In the genomic region with DNA sequence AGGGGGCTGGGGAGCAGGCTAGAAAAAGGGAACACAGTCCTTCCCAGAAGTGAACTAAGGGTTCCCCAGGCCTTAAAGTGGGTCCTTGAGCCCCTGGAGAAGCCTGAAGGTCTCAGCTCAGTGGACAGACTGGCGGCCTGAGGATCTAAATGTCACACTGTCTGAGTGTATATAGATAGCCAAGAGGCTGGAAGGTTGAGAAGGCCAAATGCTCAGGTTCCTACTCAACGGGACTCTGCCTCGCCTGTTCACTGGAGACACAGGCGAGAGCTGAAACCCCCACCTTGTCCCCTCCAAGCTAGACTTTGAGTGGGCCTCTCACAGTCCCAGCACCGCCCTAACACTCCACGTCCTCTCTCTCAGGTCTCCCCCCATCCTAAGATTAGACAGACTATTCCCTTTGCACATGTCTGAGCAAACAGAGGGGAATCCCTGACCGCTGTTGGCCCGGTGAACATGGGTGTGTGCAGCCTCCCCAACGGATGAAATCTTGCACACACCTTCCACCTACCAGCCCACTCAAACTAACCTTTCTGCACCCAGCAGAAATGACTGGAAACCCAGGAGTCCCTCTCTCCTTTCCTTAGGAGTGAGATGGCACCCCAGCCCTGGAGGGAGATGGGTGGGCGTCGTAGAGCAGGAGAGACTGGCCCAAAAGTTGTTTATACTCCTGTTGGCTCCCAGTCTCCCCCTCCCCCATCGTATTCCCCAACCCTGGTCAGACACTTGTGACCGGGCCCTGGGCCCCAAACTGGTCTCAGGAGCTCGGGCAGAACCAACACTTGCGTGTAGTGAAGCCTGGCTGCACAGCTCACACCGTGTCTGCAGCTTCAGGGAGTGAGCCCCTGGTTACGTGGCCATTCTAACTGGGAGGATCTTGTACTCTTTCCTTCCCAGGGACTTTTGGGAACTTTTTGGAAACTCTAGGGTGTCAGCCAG, we compare ENCODE assay signal across 1 cellular context.
TF ChIP-seq lines count a peak whose summit lies in the region.

No MANE protein-coding gene starts in this region.

TF ChIP-seq in K562, 482 proteins besides CTCF, POLR2A, EP300 and RAD21:
- TF ChIP-seq FOXK2 (conservative IDR thresholded peaks at IDR 0.05 in 1 of 2, IDR thresholded peaks at IDR 0.05 in 1 of 2; ENCODE audit: low read depth in 2 of 2) (no peak), ADNP (tag; IDR thresholded peaks at IDR 0.05) (no peak)
